Comparison of ENCODE assay signal across 8 cellular contexts in genomic region chr15:90915808-90916440, GRCh38. TPM values are rescaled to one million over a fixed set of nuclear protein-coding genes. Genes with fewer than 3 reads are reported as not detected.
DNase-seq lines count a peak whose midpoint lies in the region; ATAC-seq and TF ChIP-seq lines count a peak whose summit lies in the region.
"Had no signal": no experiment of that assay in that cellular context is flagged by ENCODE, and none has a peak within 500 bp of the region (broad histone marks: within the 10 kb centered on the region; RNA-seq: fewer than 3 reads in every experiment).

No MANE protein-coding gene starts in this region.

- intact Hi-C loops in left cardiac atrium (cut with DNase I) (no loop called here), gastrocnemius medialis (cut with DNase I; ENCODE audit: low total_unique reads) (loop anchor here (1.0 kb wide), 2 partner anchors 12 to 13 kb away; partner anchors contain the start of gene MAN2A2)

- no peaks in the 10 kb centered on the region for H3K4me1 ChIP-seq in RWPE2 (ENCODE audit: insufficient read depth, poor library complexity, severe bottlenecking)
- peaks cover 14 to 37% of the 10 kb centered on the region in 2 donors for H3K4me1 ChIP-seq in gastrocnemius medialis
- H3K4me1 ChIP-seq: neural progenitor cell had no signal

- no peaks in the 10 kb centered on the region for H3K9me3 ChIP-seq in RWPE2 (ENCODE audit: severe bottlenecking)
- no peaks in the 10 kb centered on the region for H3K9me3 ChIP-seq in gastrocnemius medialis

- H3K36me3 ChIP-seq in RWPE2 (ENCODE audit: low read depth) (peaks cover 22% of the 10 kb centered on the region), gastrocnemius medialis (peaks cover 0 to 78% of the 10 kb centered on the region in 2 donors)
- H3K36me3 ChIP-seq: neural progenitor cell had no signal

- DNase-seq in RWPE2 (ENCODE audit: low spot score) = peak; percentile 76
- DNase-seq in left cardiac atrium = peak; percentile 60
- DNase-seq in gastrocnemius medialis = peak; percentile 84 to 94
- DNase-seq in DMS53 treated with DMSO at 0.1 percent for 48 hours (lab: John Stamatoyannopoulos, UW; ENCODE audit: unreplicated experiment) = no peak
- DNase-seq: OCI-M1 had no signal

- TF ChIP-seq POLR2A in gastrocnemius medialis (IDR thresholded peaks at IDR 0.05) = peak in 1 of 2 donors; percentile 23

- H3K27ac ChIP-seq in RWPE2 (ENCODE audit: poor library complexity, severe bottlenecking) (no peak overlapping the region), gastrocnemius medialis (peak overlapping the region; percentile 86 to 95 (median 90))
- H3K27ac ChIP-seq: neural progenitor cell had no signal

- ATAC-seq in RWPE2 (ENCODE audit: low read depth) (no peak), left cardiac atrium (peak; percentile 35 to 48), gastrocnemius medialis (peak; percentile 80 to 84), GM19324 (IDR thresholded peaks at IDR 0.05; ENCODE audit: low FRiP score, unreplicated experiment) (no peak), GM21447 (IDR thresholded peaks at IDR 0.05; ENCODE audit: unreplicated experiment) (no peak)

- TF ChIP-seq CTCF in RWPE2 (IDR thresholded peaks at IDR 0.05; ENCODE audit: poor library complexity, severe bottlenecking) (no peak), gastrocnemius medialis (IDR thresholded peaks at IDR 0.05 in 4 of 5, conservative IDR thresholded peaks at IDR 0.05 in 1 of 5) (no peak)

- in situ Hi-C loops in gastrocnemius medialis (cut with MboI; ENCODE audit: low sequenced_read_pairs in 4 of 4) = no loop called here

- no peaks in the 10 kb centered on the region for H3K27me3 ChIP-seq in RWPE2 (ENCODE audit: insufficient read depth, poor library complexity, severe bottlenecking)
- H3K27me3 ChIP-seq in gastrocnemius medialis = no peaks in the 10 kb centered on the region
- H3K27me3 ChIP-seq: neural progenitor cell had no signal

- H3K4me3 ChIP-seq in RWPE2 (ENCODE audit: severe bottlenecking) (no peak overlapping the region), gastrocnemius medialis (peak overlapping the region in 3 of 4 donors; percentile 17 to 43 (median 27))
- H3K4me3 ChIP-seq: neural progenitor cell had no signal

RNA-seq across cellular contexts. Expression of gene MAN2A2, which starts 12.8 kb away (rescaled TPM):
- total RNA-seq in left cardiac atrium (10 to 100 TPM; 79.3 to 83.2 TPM), gastrocnemius medialis (100 to 1,000 TPM in 2 of 4 donors, 10 to 100 TPM in 2; 56.8 to 124 (median 92.4) TPM)

RNA-seq across cellular contexts. Expression of gene HDDC3, which starts 16.4 kb away (rescaled TPM):
- 10 to 100 TPM; 12.2 to 17.1 TPM for total RNA-seq in left cardiac atrium
- total RNA-seq in gastrocnemius medialis = 10 to 100 TPM; 13.4 to 22.2 (median 17.2) TPM

RNA-seq across cellular contexts. Expression of gene UNC45A, which starts 19.2 kb away (rescaled TPM):
- total RNA-seq in left cardiac atrium (10 to 100 TPM; 27.3 to 29.5 TPM), gastrocnemius medialis (1 to 10 TPM; 6.8 to 9.6 (median 7.6) TPM)

RNA-seq across cellular contexts. Expression of gene FES, which starts 31.6 kb away (rescaled TPM):
- total RNA-seq in left cardiac atrium (10 to 100 TPM; 26.9 to 29.2 TPM), gastrocnemius medialis (10 to 100 TPM in 2 of 4 donors, 1 to 10 TPM in 2; 5.3 to 13.5 (median 10.1) TPM)

RNA-seq across cellular contexts. Expression of gene RCCD1, which starts 38.8 kb away (rescaled TPM):
- 10 to 100 TPM in 1 of 2 donors, 1 to 10 TPM in 1; 8.4 to 10.6 TPM for total RNA-seq in left cardiac atrium
- total RNA-seq in gastrocnemius medialis = 1 to 10 TPM; 1.4 to 4.8 (median 4.4) TPM

Comparison
In these comparisons a context has a peak if more than half of its experiments do, and no peak if none do; other contexts are left out.
1. ATAC-seq: peak in left cardiac atrium (2 of 2) and gastrocnemius medialis (2 of 2); none in RWPE2 (single experiment), GM19324 (single experiment) and GM21447 (single experiment).